17 cellular contexts compared by ENCODE assay signal in the genomic region with DNA sequence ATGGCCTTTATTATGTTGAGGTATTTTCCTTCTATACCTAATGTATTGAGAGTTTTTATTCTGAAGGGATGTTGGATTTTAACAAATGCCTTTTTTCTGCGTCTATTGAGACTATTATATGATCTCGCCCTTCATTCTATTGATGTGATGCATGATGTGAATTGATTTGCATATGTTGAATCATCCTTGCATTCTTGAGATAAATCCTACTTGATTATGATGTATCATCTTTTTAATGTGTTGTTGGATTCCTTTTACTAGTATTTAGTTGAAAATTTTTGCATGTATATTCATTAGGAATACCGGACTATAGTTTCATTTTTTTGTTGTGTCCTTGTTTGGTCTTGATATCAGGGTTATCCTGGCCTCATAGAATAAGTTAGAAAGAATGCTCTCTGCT.
"Had no signal": no experiment of that assay in that cellular context is flagged by ENCODE, and none has a peak within 500 bp of the region (broad histone marks: within the 10 kb centered on the region; RNA-seq: fewer than 3 reads in every experiment).

No MANE protein-coding gene starts in this region.

- DNase-seq: dermis blood vessel endothelial cell; erythroblast; foreskin melanocyte; head of caudate nucleus; kidney; left cardiac atrium; left ventricle myocardium inferior; lower lobe of right lung; natural killer cell; ovary; right cardiac atrium; small intestine; stimulated activated CD4-positive, alpha-beta T cell treated with anti-CD3 and anti-CD28 coated beads, Interleukin-12 subunit alpha, Interleukin-12 subunit beta, amount 100 ng/mL, for 4 hours; stimulated activated naive CD4-positive, alpha-beta T cell treated with Interleukin-2 at 50 U/mL for 16 hours; trophoblast cell; uterus had no signal

- H3K4me1 ChIP-seq: left ventricle myocardium inferior, lower lobe of right lung, uterus had no signal

- H3K9me3 ChIP-seq: ovary had no signal

- H2AFZ ChIP-seq: hepatocyte had no signal

- FAIRE-seq: small intestine had no signal

- H3K27ac ChIP-seq: hepatocyte, left ventricle myocardium inferior, lower lobe of right lung, ovary, uterus had no signal

- H3K4me2 ChIP-seq: hepatocyte had no signal

- ATAC-seq: left cardiac atrium, lower lobe of right lung, natural killer cell, right cardiac atrium had no signal

- H3K79me2 ChIP-seq: hepatocyte had no signal

- H3K27me3 ChIP-seq: hepatocyte, ovary, uterus had no signal

- H3K4me3 ChIP-seq: hepatocyte, left ventricle myocardium inferior, lower lobe of right lung, ovary, uterus had no signal

- H3K36me3 ChIP-seq: left ventricle myocardium inferior, lower lobe of right lung, ovary, uterus had no signal
